ENCODE assay signal across 8 cellular contexts in the genomic region with DNA sequence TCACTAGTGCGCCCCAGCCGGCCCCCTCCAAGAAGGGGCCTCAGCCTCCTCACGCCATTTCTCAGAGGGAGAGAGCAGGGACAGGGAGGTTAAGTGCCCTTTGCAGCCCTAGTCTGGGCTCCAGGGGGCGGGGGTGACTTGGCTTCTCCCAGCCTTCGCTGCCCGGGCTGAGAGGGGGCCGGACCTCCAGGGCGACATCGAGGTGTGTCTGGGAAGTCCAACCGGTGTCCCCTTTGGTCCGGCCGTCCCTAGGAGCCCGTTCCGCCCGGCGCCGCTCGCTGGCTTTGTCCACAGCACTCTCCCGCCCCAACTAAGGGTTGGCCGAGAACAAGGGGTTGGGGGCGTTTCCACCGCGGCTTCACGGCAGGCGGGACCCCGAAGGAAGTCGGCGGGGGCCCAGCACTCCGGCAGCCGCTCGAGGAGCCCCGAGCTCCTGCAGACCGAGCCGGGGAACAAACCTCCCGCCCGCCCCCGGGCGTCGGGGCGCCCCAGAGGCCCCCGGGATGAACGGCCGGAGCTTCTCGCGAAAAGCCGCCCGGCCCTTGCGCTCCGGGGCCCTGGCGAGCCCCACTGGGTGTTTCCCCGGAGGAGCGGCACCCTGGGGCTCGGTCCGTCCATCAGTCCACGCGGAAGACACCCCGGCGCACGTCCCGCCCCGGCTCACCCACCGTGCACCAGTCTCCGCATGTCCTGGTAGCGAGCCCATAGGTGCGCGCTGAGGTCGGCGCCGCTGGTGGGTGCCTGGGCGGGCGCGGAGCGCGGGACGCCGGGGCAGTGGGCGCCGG. TPM values are rescaled to one million over a fixed set of nuclear protein-coding genes. Genes with fewer than 3 reads are reported as not detected.
DNase-seq lines count a peak whose midpoint lies in the region; ATAC-seq and TF ChIP-seq lines count a peak whose summit lies in the region.

No MANE protein-coding gene starts in this region.

- no peak for TF ChIP-seq CTCF in colonic mucosa (IDR thresholded peaks at IDR 0.05)
- TF ChIP-seq CTCF in lower leg skin (IDR thresholded peaks at IDR 0.05) = no peak

- DNase-seq in activated CD4-positive, alpha-beta T cell treated with anti-CD3 and anti-CD28 coated beads for 48 hours = peak; percentile 43
- no peak for DNase-seq in activated CD4-positive, alpha-beta T cell treated with anti-CD3 and anti-CD28 coated beads, Interleukin-2, amount 50 U/mL, for 4 hours
- DNase-seq in RPMI8226 = peak; percentile 27
- DNase-seq in colonic mucosa = peak; percentile 28
- peak in 1 of 2 donors; percentile 90 for DNase-seq in lower leg skin (ENCODE audit: low spot score in 2 of 2)
- no peak for DNase-seq in dedifferentiated amniotic fluid mesenchymal stem cell (ENCODE audit: extremely low spot score)

- no peaks in the 10 kb centered on the region for H3K9me3 ChIP-seq in colonic mucosa
- H3K9me3 ChIP-seq in subcutaneous abdominal adipose tissue (ENCODE audit: control insufficient read depth in 5 of 5, low read length in 5 of 5) = no peaks in the 10 kb centered on the region

- peak overlapping the region; percentile 52 to 58 for H3K9ac ChIP-seq in colonic mucosa (ENCODE audit: low read depth in 2 of 2, low read length in 2 of 2)
- peak overlapping the region in 4 of 5 donors; percentile 41 to 51 (median 45) for H3K9ac ChIP-seq in subcutaneous abdominal adipose tissue (ENCODE audit: low read length in 5 of 5)

- TF ChIP-seq POLR2A in lower leg skin (IDR thresholded peaks at IDR 0.05) = no peak

- H3K27ac ChIP-seq in colonic mucosa = no peak overlapping the region
- peak overlapping the region; percentile 30 for H3K27ac ChIP-seq in subcutaneous abdominal adipose tissue (ENCODE audit: low read depth, low read length)

- intact Hi-C loops in colonic mucosa (cut with DNase I) = no loop called here
- intact Hi-C loops in lower leg skin (cut with DNase I; ENCODE audit: low total_unique reads) = no loop called here

- no peak for ATAC-seq in GM19463 (IDR thresholded peaks at IDR 0.05; ENCODE audit: unreplicated experiment)

- H3K36me3 ChIP-seq in colonic mucosa = no peaks in the 10 kb centered on the region
- peaks cover 0 to 8% (median 4%) of the 10 kb centered on the region in 5 donors for H3K36me3 ChIP-seq in subcutaneous abdominal adipose tissue (ENCODE audit: control insufficient read depth in 5 of 5, insufficient read depth in 5 of 5, low read length in 5 of 5)

- WGBS in lower leg skin, 2 donors = 0 to 2% methylated on average over 10 to 17 of the region's 78 CpGs

- H3K4me3 ChIP-seq in colonic mucosa = peak overlapping the region; percentile 56
- H3K4me3 ChIP-seq in lower leg skin (ENCODE audit: low read depth, poor library complexity, severe bottlenecking) = peak overlapping the region; percentile 46
- H3K4me3 ChIP-seq in subcutaneous abdominal adipose tissue (ENCODE audit: low read depth in 1 of 5, low read length in 5 of 5) = peak overlapping the region; percentile 39 to 72 (median 55)

- H3K4me1 ChIP-seq in colonic mucosa (peaks cover 17% of the 10 kb centered on the region), subcutaneous abdominal adipose tissue (ENCODE audit: control insufficient read depth in 5 of 5, insufficient read depth in 5 of 5, low read length in 5 of 5) (peaks cover 11 to 78% (median 66%) of the 10 kb centered on the region in 5 donors)

- H3K27me3 ChIP-seq in colonic mucosa (no peaks in the 10 kb centered on the region), subcutaneous abdominal adipose tissue (ENCODE audit: control insufficient read depth in 5 of 5, insufficient read depth in 4 of 5, low read length in 5 of 5) (no peaks in the 10 kb centered on the region)

RNA-seq across cellular contexts. Expression of a gene that starts 0.6 kb away (rescaled TPM):
- total RNA-seq in colonic mucosa (10 to 100 TPM; 12.5 to 49.1 TPM), lower leg skin (10 to 100 TPM; 40.3 to 61.4 (median 48.0) TPM)

RNA-seq across cellular contexts. Expression of a gene that starts 3.4 kb away (rescaled TPM):
- 10 to 100 TPM in 1 of 2 donors, 1 to 10 TPM in 1; 9.0 to 11.3 TPM for total RNA-seq in colonic mucosa
- 10 to 100 TPM in 2 of 4 donors, 1 to 10 TPM in 2; 1.3 to 29.5 (median 6.3) TPM for total RNA-seq in lower leg skin

RNA-seq across cellular contexts. Expression of a gene that starts 37.9 kb away (rescaled TPM):
- 10 to 100 TPM; 41.1 to 46.5 TPM for total RNA-seq in colonic mucosa
- total RNA-seq in lower leg skin = 10 to 100 TPM; 10.1 to 23.9 (median 12.1) TPM

Comparison
In these comparisons a context has a peak if more than half of its experiments do, and no peak if none do; other contexts are left out.
1. DNase-seq: peak in activated CD4-positive, alpha-beta T cell treated with anti-CD3 and anti-CD28 coated beads for 48 hours (single experiment), RPMI8226 (single experiment) and colonic mucosa (single experiment); none in activated CD4-positive, alpha-beta T cell treated with anti-CD3 and anti-CD28 coated beads, Interleukin-2, amount 50 U/mL, for 4 hours (0 of 2) and dedifferentiated amniotic fluid mesenchymal stem cell (single experiment).
2. Peak in every context shown above with its lines, with median percentiles within 50 percentile points of each other: H3K4me3 ChIP-seq.